1 cellular context compared by ENCODE assay signal in genomic region chr5:160835376-160835775, GRCh38.
TF ChIP-seq lines count a peak whose summit lies in the region.

No MANE protein-coding gene starts in this region.

TF ChIP-seq in GM12878, 131 proteins besides CTCF, POLR2A, EP300 and RAD21 (continued from another document):
- TF ChIP-seq CUX1 (IDR thresholded peaks at IDR 0.05; ENCODE audit: insufficient replicate concordance, low read depth, low read length), result no peak
- TF ChIP-seq, protein P1, sequence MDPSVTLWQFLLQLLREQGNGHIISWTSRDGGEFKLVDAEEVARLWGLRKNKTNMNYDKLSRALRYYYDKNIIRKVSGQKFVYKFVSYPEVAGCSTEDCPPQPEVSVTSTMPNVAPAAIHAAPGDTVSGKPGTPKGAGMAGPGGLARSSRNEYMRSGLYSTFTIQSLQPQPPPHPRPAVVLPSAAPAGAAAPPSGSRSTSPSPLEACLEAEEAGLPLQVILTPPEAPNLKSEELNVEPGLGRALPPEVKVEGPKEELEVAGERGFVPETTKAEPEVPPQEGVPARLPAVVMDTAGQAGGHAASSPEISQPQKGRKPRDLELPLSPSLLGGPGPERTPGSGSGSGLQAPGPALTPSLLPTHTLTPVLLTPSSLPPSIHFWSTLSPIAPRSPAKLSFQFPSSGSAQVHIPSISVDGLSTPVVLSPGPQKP (IDR thresholded peaks at IDR 0.05; ENCODE audit: low read depth, low read length), result no peak
- no peak for TF ChIP-seq NFIC (IDR thresholded peaks at IDR 0.05; ENCODE audit: low read depth, low read length)
- no peak for TF ChIP-seq FOXM1 (IDR thresholded peaks at IDR 0.05; ENCODE audit: low read depth, low read length)
- no peak for TF ChIP-seq BHLHE40 (IDR thresholded peaks at IDR 0.05; ENCODE audit: borderline replicate concordance in 1 of 2, low read depth in 2 of 2, low read length in 1 of 2)
- TF ChIP-seq ATF7 (IDR thresholded peaks at IDR 0.05; ENCODE audit: low read depth), result no peak
- TF ChIP-seq CHD1 (IDR thresholded peaks at IDR 0.05; ENCODE audit: low read depth, low read length), result no peak
- no peak for TF ChIP-seq CEBPB (IDR thresholded peaks at IDR 0.05; ENCODE audit: borderline replicate concordance in 1 of 2, low read depth in 2 of 2, low read length in 2 of 2)
- TF ChIP-seq, protein P2, sequence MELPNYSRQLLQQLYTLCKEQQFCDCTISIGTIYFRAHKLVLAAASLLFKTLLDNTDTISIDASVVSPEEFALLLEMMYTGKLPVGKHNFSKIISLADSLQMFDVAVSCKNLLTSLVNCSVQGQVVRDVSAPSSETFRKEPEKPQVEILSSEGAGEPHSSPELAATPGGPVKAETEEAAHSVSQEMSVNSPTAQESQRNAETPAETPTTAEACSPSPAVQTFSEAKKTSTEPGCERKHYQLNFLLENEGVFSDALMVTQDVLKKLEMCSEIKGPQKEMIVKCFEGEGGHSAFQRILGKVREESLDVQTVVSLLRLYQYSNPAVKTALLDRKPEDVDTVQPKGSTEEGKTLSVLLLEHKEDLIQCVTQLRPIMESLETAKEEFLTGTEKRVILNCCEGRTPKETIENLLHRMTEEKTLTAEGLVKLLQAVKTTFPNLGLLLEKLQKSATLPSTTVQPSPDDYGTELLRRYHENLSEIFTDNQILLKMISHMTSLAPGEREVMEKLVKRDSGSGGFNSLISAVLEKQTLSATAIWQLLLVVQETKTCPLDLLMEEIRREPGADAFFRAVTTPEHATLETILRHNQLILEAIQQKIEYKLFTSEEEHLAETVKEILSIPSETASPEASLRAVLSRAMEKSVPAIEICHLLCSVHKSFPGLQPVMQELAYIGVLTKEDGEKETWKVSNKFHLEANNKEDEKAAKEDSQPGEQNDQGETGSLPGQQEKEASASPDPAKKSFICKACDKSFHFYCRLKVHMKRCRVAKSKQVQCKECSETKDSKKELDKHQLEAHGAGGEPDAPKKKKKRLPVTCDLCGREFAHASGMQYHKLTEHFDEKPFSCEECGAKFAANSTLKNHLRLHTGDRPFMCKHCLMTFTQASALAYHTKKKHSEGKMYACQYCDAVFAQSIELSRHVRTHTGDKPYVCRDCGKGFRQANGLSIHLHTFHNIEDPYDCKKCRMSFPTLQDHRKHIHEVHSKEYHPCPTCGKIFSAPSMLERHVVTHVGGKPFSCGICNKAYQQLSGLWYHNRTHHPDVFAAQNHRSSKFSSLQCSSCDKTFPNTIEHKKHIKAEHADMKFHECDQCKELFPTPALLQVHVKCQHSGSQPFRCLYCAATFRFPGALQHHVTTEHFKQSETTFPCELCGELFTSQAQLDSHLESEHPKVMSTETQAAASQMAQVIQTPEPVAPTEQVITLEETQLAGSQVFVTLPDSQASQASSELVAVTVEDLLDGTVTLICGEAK (IDR thresholded peaks at IDR 0.05; ENCODE audit: borderline replicate concordance), result no peak
- no peak for TF ChIP-seq CREM (IDR thresholded peaks at IDR 0.05; ENCODE audit: low read depth)
- no peak for TF ChIP-seq SMARCA5 (IDR thresholded peaks at IDR 0.05)
- TF ChIP-seq TCF12 (IDR thresholded peaks at IDR 0.05; ENCODE audit: low read depth, low read length), result no peak
